ENCODE assay signal across 27 cellular contexts in genomic region chr6:35787266-35788218, GRCh38. TPM values are rescaled to one million over a fixed set of nuclear protein-coding genes. Genes with fewer than 3 reads are reported as not detected.
A peak's percentile ranks its signal among the peaks of the same experiment; 100 is the strongest.
DNase-seq lines count a peak whose midpoint lies in the region; ATAC-seq, FAIRE-seq and TF ChIP-seq lines count a peak whose summit lies in the region.
"Had no signal": no experiment of that assay in that cellular context is flagged by ENCODE, and none has a peak within 500 bp of the region (broad histone marks: within the 10 kb centered on the region; RNA-seq: fewer than 3 reads in every experiment).

No MANE protein-coding gene starts in this region.

- H3K4me3 Mint-ChIP-seq in natural killer cell treated with Interleukin-12 subunit alpha and Interleukin-12 subunit beta and Interleukin-15 and Interleukin-18, amount 100 ng/mL, for 72 hours, result no peak overlapping the region
- no peak overlapping the region for H3K4me3 Mint-ChIP-seq in natural killer cell
- H3K4me3 Mint-ChIP-seq: activated CD4-positive, alpha-beta T cell treated with anti-CD3 and anti-CD28 coated beads, Interleukin-2, amount 10 ng/mL, durations not matched to agents 24 days and 14 days; H9; naive thymus-derived CD8-positive, alpha-beta T cell had no signal

- H3K4me1 ChIP-seq in HepG2 (ENCODE audit: insufficient read depth, low read length) (peaks cover 18% of the 10 kb centered on the region), upper lobe of right lung (peaks cover 4% of the 10 kb centered on the region), smooth muscle cell (ENCODE audit: low read depth) (no peaks in the 10 kb centered on the region)
- H3K4me1 ChIP-seq: BLaER1, psoas muscle, vagina had no signal

- H4K20me1 ChIP-seq in HepG2 (ENCODE audit: insufficient read depth, low read length), result no peaks in the 10 kb centered on the region
- H4K20me1 ChIP-seq in smooth muscle cell (ENCODE audit: low read depth), result no peaks in the 10 kb centered on the region
- H4K20me1 ChIP-seq: BLaER1 had no signal

- no peaks in the 10 kb centered on the region for H3K79me2 ChIP-seq in HepG2 (ENCODE audit: insufficient read depth, low read length)
- no peaks in the 10 kb centered on the region for H3K79me2 ChIP-seq in smooth muscle cell (ENCODE audit: low read depth)

- no peaks in the 10 kb centered on the region for H3K36me3 ChIP-seq in HepG2 (replicated peaks in 1 of 2; ENCODE audit: control insufficient read depth in 1 of 2, insufficient read depth in 2 of 2, low read length in 2 of 2)
- no peaks in the 10 kb centered on the region for H3K36me3 ChIP-seq in upper lobe of right lung
- H3K36me3 ChIP-seq in smooth muscle cell (ENCODE audit: low read depth), result no peaks in the 10 kb centered on the region
- H3K36me3 ChIP-seq: BLaER1, cardiac muscle cell, vagina had no signal

- peak; percentile 15 to 22 for ATAC-seq in natural killer cell treated with Interleukin-12 subunit alpha and Interleukin-12 subunit beta and Interleukin-15 and Interleukin-18, amount 100 ng/mL, for 72 hours
- ATAC-seq in natural killer cell, result no peak
- peak; percentile 82 for ATAC-seq in HepG2
- ATAC-seq in upper lobe of right lung, result peak; percentile 32
- ATAC-seq: naive thymus-derived CD8-positive, alpha-beta T cell had no signal

- FAIRE-seq in HepG2 (lab: Jason Lieb, UNC), result no peak
- FAIRE-seq: frontal cortex had no signal

- intact Hi-C loops in natural killer cell (cut with micrococcal nuclease) (loop anchor here (1.0 kb wide), 1 partner anchor 11 kb away; no protein-coding TSS in a partner anchor), HepG2 (cut with micrococcal nuclease; ENCODE audit: unreplicated experiment) (no loop called here), upper lobe of right lung (cut with DNase I) (loop anchor here (1.0 kb wide), 1 partner anchor 11 kb away; no protein-coding TSS in a partner anchor)

- no peaks in the 10 kb centered on the region for H3K4me1 Mint-ChIP-seq in natural killer cell treated with Interleukin-12 subunit alpha and Interleukin-12 subunit beta and Interleukin-15 and Interleukin-18, amount 100 ng/mL, for 72 hours (ENCODE audit: low read depth in 2 of 2)
- no peaks in the 10 kb centered on the region for H3K4me1 Mint-ChIP-seq in natural killer cell
- H3K4me1 Mint-ChIP-seq: activated CD4-positive, alpha-beta T cell treated with anti-CD3 and anti-CD28 coated beads, Interleukin-2, amount 10 ng/mL, durations not matched to agents 24 days and 14 days had no signal

- CTCF ChIA-PET in HepG2 (lab: Yijun Ruan, JAX; ENCODE audit: low intra/inter-chr PET ratio, low total read pairs), result no interaction called here

- in situ Hi-C loops in HepG2 (cut with HindIII; ENCODE audit: extremely low pct_ligation_motif_present, low pct_unique_long_range_greater_than_20kb), result no loop called here

- no peak for TF ChIP-seq EP300 in HepG2 (IDR thresholded peaks at IDR 0.05; ENCODE audit: low read depth in 2 of 2, low read length in 2 of 2)
- TF ChIP-seq EP300 in HepG2 (CRISPR knock-in tag; IDR thresholded peaks at IDR 0.05; ENCODE audit: borderline replicate concordance), result no peak

- no peak overlapping the region for H3K9ac ChIP-seq in HepG2 (ENCODE audit: insufficient read depth, low read depth, low read length)
- H3K9ac ChIP-seq in smooth muscle cell (ENCODE audit: low read depth), result no peak overlapping the region
- H3K9ac ChIP-seq: BLaER1 had no signal

- H3K27ac Mint-ChIP-seq in natural killer cell treated with Interleukin-12 subunit alpha and Interleukin-12 subunit beta and Interleukin-15 and Interleukin-18, amount 100 ng/mL, for 72 hours, result no peak overlapping the region
- no peak overlapping the region for H3K27ac Mint-ChIP-seq in natural killer cell
- H3K27ac Mint-ChIP-seq: activated CD4-positive, alpha-beta T cell treated with anti-CD3 and anti-CD28 coated beads, Interleukin-2, amount 10 ng/mL, durations not matched to agents 24 days and 14 days; H9; naive thymus-derived CD8-positive, alpha-beta T cell had no signal

- TF ChIP-seq POLR2A in HepG2 (IDR thresholded peaks at IDR 0.05; ENCODE audit: insufficient read depth in 1 of 2, low read depth in 2 of 2, low read length in 2 of 2), result no peak

- H3K27ac ChIP-seq in HepG2 (ENCODE audit: extremely low read length, insufficient read depth, low read length), result no peak overlapping the region
- no peak overlapping the region for H3K27ac ChIP-seq in upper lobe of right lung
- H3K27ac ChIP-seq in smooth muscle cell (ENCODE audit: low read depth), result no peak overlapping the region
- H3K27ac ChIP-seq: BLaER1, cardiac muscle cell, epithelial cell of prostate, psoas muscle, vagina had no signal

- H3K36me3 Mint-ChIP-seq in natural killer cell treated with Interleukin-12 subunit alpha and Interleukin-12 subunit beta and Interleukin-15 and Interleukin-18, amount 100 ng/mL, for 72 hours, result no peaks in the 10 kb centered on the region
- H3K36me3 Mint-ChIP-seq in natural killer cell, result no peaks in the 10 kb centered on the region
- H3K36me3 Mint-ChIP-seq: naive thymus-derived CD8-positive, alpha-beta T cell had no signal

- POLR2A ChIA-PET in HepG2 (lab: Yijun Ruan, JAX), result no interaction called here

- H2AFZ ChIP-seq in HepG2 (ENCODE audit: low read length), result no peak overlapping the region
- no peak overlapping the region for H2AFZ ChIP-seq in smooth muscle cell (ENCODE audit: low read depth)

- no peaks in the 10 kb centered on the region for H3K9me3 Mint-ChIP-seq in natural killer cell treated with Interleukin-12 subunit alpha and Interleukin-12 subunit beta and Interleukin-15 and Interleukin-18, amount 100 ng/mL, for 72 hours
- no peaks in the 10 kb centered on the region for H3K9me3 Mint-ChIP-seq in natural killer cell
- H3K9me3 Mint-ChIP-seq: activated CD4-positive, alpha-beta T cell treated with anti-CD3 and anti-CD28 coated beads, Interleukin-2, amount 10 ng/mL, durations not matched to agents 24 days and 14 days; H9; naive thymus-derived CD8-positive, alpha-beta T cell had no signal

- no TSS peak for BruUV-seq in HepG2 (replicated peaks; lab: Mats Ljungman, UMichigan)

- H3K27me3 Mint-ChIP-seq in natural killer cell treated with Interleukin-12 subunit alpha and Interleukin-12 subunit beta and Interleukin-15 and Interleukin-18, amount 100 ng/mL, for 72 hours, result peaks cover 32 to 34% of the 10 kb centered on the region in 2 donors
- H3K27me3 Mint-ChIP-seq in natural killer cell (ENCODE audit: low read depth in 2 of 2), result peaks cover 31 to 37% of the 10 kb centered on the region in 2 donors

- H3F3A ChIP-seq in smooth muscle cell (ENCODE audit: low read depth), result no peaks in the 10 kb centered on the region

- no peak for DNase-seq in natural killer cell treated with Interleukin-12 subunit alpha and Interleukin-12 subunit beta and Interleukin-15 and Interleukin-18, amount 100 ng/mL, for 72 hours (ENCODE audit: low spot score)
- DNase-seq in natural killer cell, result no peak
- peak; percentile 36 for DNase-seq in HepG2 (ENCODE audit: low spot score)
- DNase-seq in upper lobe of right lung, result peak; percentile 58
- no peak for DNase-seq in smooth muscle cell (lab: John Stamatoyannopoulos, UW; ENCODE audit: unreplicated experiment)
- DNase-seq in nucleus accumbens (lab: John Stamatoyannopoulos, UW), result no peak
- DNase-seq: activated CD4-positive, alpha-beta T cell treated with anti-CD3 and anti-CD28 coated beads, Interleukin-2, amount 10 ng/mL, durations not matched to agents 24 days and 14 days; dermis blood vessel endothelial cell; H9; hypothalamus; islet precursor cell; Kasumi-1; mesenchymal stem cell; naive thymus-derived CD8-positive, alpha-beta T cell; NCI-H1092 treated with DMSO at 0.1 percent for 48 hours; NCI-H524; psoas muscle; Right ventricle myocardium superior; stimulated activated CD4-positive, alpha-beta T cell treated with anti-CD3 and anti-CD28 coated beads, Interleukin-4, amount 100 ng/mL, for 24 hours had no signal

- TF ChIP-seq CTCF in natural killer cell (IDR thresholded peaks at IDR 0.05) (no peak), HepG2 (CRISPR knock-in tag; IDR thresholded peaks at IDR 0.05) (no peak), upper lobe of right lung (IDR thresholded peaks at IDR 0.05) (no peak), smooth muscle cell (IDR thresholded peaks at IDR 0.05; ENCODE audit: borderline replicate concordance, insufficient read depth, poor library complexity, severe bottlenecking) (no peak)

- 31% methylated on average over 13 of the region's 13 CpGs for WGBS in HepG2 (ENCODE audit: low lambda C conversion rate)
- WGBS in smooth muscle cell (ENCODE audit: low lambda C conversion rate), result 92% methylated on average over 13 of the region's 13 CpGs

- peaks cover under 1 to 18% of the 10 kb centered on the region in 2 experiments; a peak in 3 of 5 replicates for H3K27me3 ChIP-seq in HepG2 (ENCODE audit: control insufficient read depth in 1 of 2, insufficient read depth in 2 of 2, low read length in 2 of 2)
- peaks cover 53% of the 10 kb centered on the region for H3K27me3 ChIP-seq in upper lobe of right lung
- H3K27me3 ChIP-seq in smooth muscle cell (ENCODE audit: low read depth), result peaks cover 24% of the 10 kb centered on the region
- H3K27me3 ChIP-seq: vagina had no signal

- no peak for TF ChIP-seq RAD21 in HepG2 (CRISPR knock-in tag; IDR thresholded peaks at IDR 0.05)

- H3K4me3 ChIP-seq in HepG2 (replicated peaks in 1 of 3; ENCODE audit: insufficient read depth in 1 of 3, low read depth in 2 of 3, low read length in 3 of 3) (no peak overlapping the region; a peak in 1 of 6 replicates), upper lobe of right lung (no peak overlapping the region), smooth muscle cell (no peak overlapping the region)
- H3K4me3 ChIP-seq: BLaER1, cardiac muscle cell, psoas muscle, vagina had no signal

- H3K4me2 ChIP-seq in HepG2 (ENCODE audit: low read depth, low read length) (peak overlapping the region; percentile 18; the same call in 1 of the 2 replicates), smooth muscle cell (no peak overlapping the region)
- H3K4me2 ChIP-seq: BLaER1 had no signal

- H3K9me3 ChIP-seq in HepG2 (ENCODE audit: low read length), result no peaks in the 10 kb centered on the region
- no peaks in the 10 kb centered on the region for H3K9me3 ChIP-seq in upper lobe of right lung
- no peaks in the 10 kb centered on the region for H3K9me3 ChIP-seq in smooth muscle cell (replicated peaks; ENCODE audit: low read depth)
- H3K9me3 ChIP-seq: BLaER1, psoas muscle, vagina had no signal

RNA-seq across cellular contexts. Expression of gene CLPSL1, which starts 6.7 kb away (rescaled TPM):
- total RNA-seq in natural killer cell treated with Interleukin-12 subunit alpha and Interleukin-12 subunit beta and Interleukin-15 and Interleukin-18, amount 100 ng/mL, for 72 hours, result not detected
- total RNA-seq in natural killer cell, result not detected
- total RNA-seq in HepG2 (2016; rRNA removed; fragmentation: Illumina TruSeq; extraction: Trizol), result not detected in 2 replicates
- not detected in 2 replicates for total RNA-seq in HepG2 (2016; cell fraction: cytosol; rRNA removed; fragmentation: Illumina TruSeq; extraction: Trizol; ENCODE audit: low read depth)
- not detected in 2 replicates for total RNA-seq in HepG2 (2016; cell fraction: insoluble cytoplasmic fraction; rRNA removed; fragmentation: Illumina TruSeq; extraction: Trizol)
- not detected in 2 replicates for total RNA-seq in HepG2 (2016; cell fraction: membrane; rRNA removed; fragmentation: Illumina TruSeq; extraction: Trizol)
- total RNA-seq in HepG2 (2016; cell fraction: nucleus; rRNA removed; fragmentation: Illumina TruSeq; extraction: Trizol), result not detected in 2 replicates
- not detected in 2 replicates for polyA plus RNA-seq in HepG2 (2011; rRNA removed)
- not detected in 2 replicates for polyA plus RNA-seq in HepG2 (2011; cell fraction: cytosol; rRNA removed)
- polyA plus RNA-seq in HepG2 (2011; cell fraction: nucleus; rRNA removed), result not detected in 2 replicates
- not detected in 2 replicates for polyA plus RNA-seq in HepG2 (2012)
- not detected in 2 replicates for polyA plus RNA-seq in HepG2 (2016; cell fraction: cytosol; fragmentation: Illumina TruSeq; extraction: Trizol; ENCODE audit: low read depth)
- polyA plus RNA-seq in HepG2 (2016; cell fraction: insoluble cytoplasmic fraction; fragmentation: Illumina TruSeq; extraction: Trizol; ENCODE audit: low read depth), result not detected in 2 replicates
- not detected in 2 replicates for polyA plus RNA-seq in HepG2 (2016; cell fraction: membrane; fragmentation: Illumina TruSeq; extraction: Trizol; ENCODE audit: low read depth)
- polyA plus RNA-seq in HepG2 (2016; cell fraction: nucleus; fragmentation: Illumina TruSeq; extraction: Trizol; ENCODE audit: insufficient read depth, low read depth), result not detected in 2 replicates
- not detected in 2 replicates for polyA minus RNA-seq in HepG2 (2011; rRNA and poly(A)+ RNA removed; ENCODE audit: low replicate concordance)
- polyA minus RNA-seq in HepG2 (2011; cell fraction: cytosol; rRNA and poly(A)+ RNA removed), result not detected in 2 replicates
- polyA minus RNA-seq in HepG2 (2011; cell fraction: nucleus; rRNA and poly(A)+ RNA removed), result not detected in 2 replicates
- not detected for total RNA-seq in upper lobe of right lung
- not detected in 2 replicates for total RNA-seq in smooth muscle cell
- not detected in 2 replicates for polyA plus RNA-seq in smooth muscle cell
- total RNA-seq: A172; activated CD4-positive, alpha-beta T cell treated with anti-CD3 and anti-CD28 coated beads, Interleukin-2, amount 10 ng/mL, durations not matched to agents 24 days and 14 days; cardiac muscle cell; dermis blood vessel endothelial cell; frontal cortex; H9; HT1080; naive thymus-derived CD8-positive, alpha-beta T cell; psoas muscle; Right ventricle myocardium superior; vagina had no signal
- polyA plus RNA-seq: adipose tissue; cardiac muscle cell; naive thymus-derived CD8-positive, alpha-beta T cell; psoas muscle had no signal

RNA-seq across cellular contexts. Expression of gene CLPS, which starts 9.6 kb away (rescaled TPM):
- total RNA-seq in natural killer cell treated with Interleukin-12 subunit alpha and Interleukin-12 subunit beta and Interleukin-15 and Interleukin-18, amount 100 ng/mL, for 72 hours, result not detected
- total RNA-seq in natural killer cell (not detected), HepG2 (2016; rRNA removed; fragmentation: Illumina TruSeq; extraction: Trizol) (not detected in 2 replicates), upper lobe of right lung (not detected), smooth muscle cell (not detected in 2 replicates)
- not detected in 2 replicates for total RNA-seq in HepG2 (2016; cell fraction: cytosol; rRNA removed; fragmentation: Illumina TruSeq; extraction: Trizol; ENCODE audit: low read depth)
- total RNA-seq in HepG2 (2016; cell fraction: insoluble cytoplasmic fraction; rRNA removed; fragmentation: Illumina TruSeq; extraction: Trizol), result not detected in 2 replicates
- not detected in 2 replicates for total RNA-seq in HepG2 (2016; cell fraction: membrane; rRNA removed; fragmentation: Illumina TruSeq; extraction: Trizol)
- not detected in 2 replicates for total RNA-seq in HepG2 (2016; cell fraction: nucleus; rRNA removed; fragmentation: Illumina TruSeq; extraction: Trizol)
- polyA plus RNA-seq in HepG2 (2011; rRNA removed) (0.20 TPM in 1 of 2 replicates, not detected in the other), smooth muscle cell (not detected in 2 replicates)
- not detected in 2 replicates for polyA plus RNA-seq in HepG2 (2011; cell fraction: cytosol; rRNA removed)
- polyA plus RNA-seq in HepG2 (2011; cell fraction: nucleus; rRNA removed), result not detected in 2 replicates
- not detected in 2 replicates for polyA plus RNA-seq in HepG2 (2012)
- not detected in 2 replicates for polyA plus RNA-seq in HepG2 (2016; cell fraction: cytosol; fragmentation: Illumina TruSeq; extraction: Trizol; ENCODE audit: low read depth)
- not detected in 2 replicates for polyA plus RNA-seq in HepG2 (2016; cell fraction: insoluble cytoplasmic fraction; fragmentation: Illumina TruSeq; extraction: Trizol; ENCODE audit: low read depth)
- not detected in 2 replicates for polyA plus RNA-seq in HepG2 (2016; cell fraction: membrane; fragmentation: Illumina TruSeq; extraction: Trizol; ENCODE audit: low read depth)
- not detected in 2 replicates for polyA plus RNA-seq in HepG2 (2016; cell fraction: nucleus; fragmentation: Illumina TruSeq; extraction: Trizol; ENCODE audit: insufficient read depth, low read depth)
- not detected in 2 replicates for polyA minus RNA-seq in HepG2 (2011; rRNA and poly(A)+ RNA removed; ENCODE audit: low replicate concordance)
- polyA minus RNA-seq in HepG2 (2011; cell fraction: cytosol; rRNA and poly(A)+ RNA removed), result not detected in 2 replicates
- polyA minus RNA-seq in HepG2 (2011; cell fraction: nucleus; rRNA and poly(A)+ RNA removed), result not detected in 2 replicates
- total RNA-seq: A172; activated CD4-positive, alpha-beta T cell treated with anti-CD3 and anti-CD28 coated beads, Interleukin-2, amount 10 ng/mL, durations not matched to agents 24 days and 14 days; cardiac muscle cell; dermis blood vessel endothelial cell; frontal cortex; H9; HT1080; naive thymus-derived CD8-positive, alpha-beta T cell; Right ventricle myocardium superior; vagina had no signal
- polyA plus RNA-seq: cardiac muscle cell; naive thymus-derived CD8-positive, alpha-beta T cell had no signal

RNA-seq across cellular contexts. Expression of gene CLPSL2, which starts 11.1 kb away (rescaled TPM):
- total RNA-seq in natural killer cell treated with Interleukin-12 subunit alpha and Interleukin-12 subunit beta and Interleukin-15 and Interleukin-18, amount 100 ng/mL, for 72 hours, result not detected
- total RNA-seq in natural killer cell, result not detected
- total RNA-seq in HepG2 (2016; rRNA removed; fragmentation: Illumina TruSeq; extraction: Trizol), result not detected in 2 replicates
- not detected in 2 replicates for total RNA-seq in HepG2 (2016; cell fraction: cytosol; rRNA removed; fragmentation: Illumina TruSeq; extraction: Trizol; ENCODE audit: low read depth)
- not detected in 2 replicates for total RNA-seq in HepG2 (2016; cell fraction: insoluble cytoplasmic fraction; rRNA removed; fragmentation: Illumina TruSeq; extraction: Trizol)
- total RNA-seq in HepG2 (2016; cell fraction: membrane; rRNA removed; fragmentation: Illumina TruSeq; extraction: Trizol), result not detected in 2 replicates
- not detected in 2 replicates for total RNA-seq in HepG2 (2016; cell fraction: nucleus; rRNA removed; fragmentation: Illumina TruSeq; extraction: Trizol)
- not detected in 2 replicates for polyA plus RNA-seq in HepG2 (2011; rRNA removed)
- polyA plus RNA-seq in HepG2 (2011; cell fraction: cytosol; rRNA removed), result not detected in 2 replicates
- not detected in 2 replicates for polyA plus RNA-seq in HepG2 (2011; cell fraction: nucleus; rRNA removed)
- polyA plus RNA-seq in HepG2 (2012), result not detected in 2 replicates
- polyA plus RNA-seq in HepG2 (2016; cell fraction: cytosol; fragmentation: Illumina TruSeq; extraction: Trizol; ENCODE audit: low read depth), result not detected in 2 replicates
- polyA plus RNA-seq in HepG2 (2016; cell fraction: insoluble cytoplasmic fraction; fragmentation: Illumina TruSeq; extraction: Trizol; ENCODE audit: low read depth), result not detected in 2 replicates
- polyA plus RNA-seq in HepG2 (2016; cell fraction: membrane; fragmentation: Illumina TruSeq; extraction: Trizol; ENCODE audit: low read depth), result not detected in 2 replicates
- polyA plus RNA-seq in HepG2 (2016; cell fraction: nucleus; fragmentation: Illumina TruSeq; extraction: Trizol; ENCODE audit: insufficient read depth, low read depth), result not detected in 2 replicates
- polyA minus RNA-seq in HepG2 (2011; rRNA and poly(A)+ RNA removed; ENCODE audit: low replicate concordance), result not detected in 2 replicates
- polyA minus RNA-seq in HepG2 (2011; cell fraction: cytosol; rRNA and poly(A)+ RNA removed), result not detected in 2 replicates
- polyA minus RNA-seq in HepG2 (2011; cell fraction: nucleus; rRNA and poly(A)+ RNA removed), result not detected in 2 replicates
- not detected for total RNA-seq in upper lobe of right lung
- not detected in 2 replicates for total RNA-seq in smooth muscle cell
- 1.9 and 2.0 TPM in 2 replicates for polyA plus RNA-seq in smooth muscle cell
- total RNA-seq: activated CD4-positive, alpha-beta T cell treated with anti-CD3 and anti-CD28 coated beads, Interleukin-2, amount 10 ng/mL, durations not matched to agents 24 days and 14 days; cardiac muscle cell; dermis blood vessel endothelial cell; frontal cortex; HT1080; naive thymus-derived CD8-positive, alpha-beta T cell; psoas muscle; Right ventricle myocardium superior; vagina had no signal
- polyA plus RNA-seq: naive thymus-derived CD8-positive, alpha-beta T cell; psoas muscle had no signal

RNA-seq across cellular contexts. Expression of gene LHFPL5, which starts 17.6 kb away (rescaled TPM):
- not detected for total RNA-seq in natural killer cell treated with Interleukin-12 subunit alpha and Interleukin-12 subunit beta and Interleukin-15 and Interleukin-18, amount 100 ng/mL, for 72 hours
- not detected for total RNA-seq in natural killer cell
- total RNA-seq in HepG2 (2016; rRNA removed; fragmentation: Illumina TruSeq; extraction: Trizol), result not detected in 2 replicates
- total RNA-seq in HepG2 (2016; cell fraction: cytosol; rRNA removed; fragmentation: Illumina TruSeq; extraction: Trizol; ENCODE audit: low read depth), result not detected in 2 replicates
- not detected in 2 replicates for total RNA-seq in HepG2 (2016; cell fraction: insoluble cytoplasmic fraction; rRNA removed; fragmentation: Illumina TruSeq; extraction: Trizol)
- total RNA-seq in HepG2 (2016; cell fraction: membrane; rRNA removed; fragmentation: Illumina TruSeq; extraction: Trizol), result not detected in 2 replicates
- total RNA-seq in HepG2 (2016; cell fraction: nucleus; rRNA removed; fragmentation: Illumina TruSeq; extraction: Trizol), result not detected in 2 replicates
- 0.03 TPM in 1 of 2 replicates, not detected in the other for polyA plus RNA-seq in HepG2 (2011; rRNA removed)
- 0.07 TPM in 1 of 2 replicates, not detected in the other for polyA plus RNA-seq in HepG2 (2011; cell fraction: cytosol; rRNA removed)
- polyA plus RNA-seq in HepG2 (2011; cell fraction: nucleus; rRNA removed), result not detected in 2 replicates
- not detected in 2 replicates for polyA plus RNA-seq in HepG2 (2012)
- not detected in 2 replicates for polyA plus RNA-seq in HepG2 (2016; cell fraction: cytosol; fragmentation: Illumina TruSeq; extraction: Trizol; ENCODE audit: low read depth)
- not detected in 2 replicates for polyA plus RNA-seq in HepG2 (2016; cell fraction: insoluble cytoplasmic fraction; fragmentation: Illumina TruSeq; extraction: Trizol; ENCODE audit: low read depth)
- not detected in 2 replicates for polyA plus RNA-seq in HepG2 (2016; cell fraction: membrane; fragmentation: Illumina TruSeq; extraction: Trizol; ENCODE audit: low read depth)
- not detected in 2 replicates for polyA plus RNA-seq in HepG2 (2016; cell fraction: nucleus; fragmentation: Illumina TruSeq; extraction: Trizol; ENCODE audit: insufficient read depth, low read depth)
- polyA minus RNA-seq in HepG2 (2011; rRNA and poly(A)+ RNA removed; ENCODE audit: low replicate concordance), result 0.44 and 1.1 TPM in 2 replicates
- polyA minus RNA-seq in HepG2 (2011; cell fraction: cytosol; rRNA and poly(A)+ RNA removed), result not detected in 2 replicates
- 0.50 TPM in 1 of 2 replicates, not detected in the other for polyA minus RNA-seq in HepG2 (2011; cell fraction: nucleus; rRNA and poly(A)+ RNA removed)
- not detected for total RNA-seq in upper lobe of right lung
- not detected in 2 replicates for total RNA-seq in smooth muscle cell
- polyA plus RNA-seq in smooth muscle cell, result not detected in 2 replicates
- total RNA-seq: A172; activated CD4-positive, alpha-beta T cell treated with anti-CD3 and anti-CD28 coated beads, Interleukin-2, amount 10 ng/mL, durations not matched to agents 24 days and 14 days; cardiac muscle cell; dermis blood vessel endothelial cell; H9; HT1080; naive thymus-derived CD8-positive, alpha-beta T cell; Right ventricle myocardium superior; vagina had no signal
- polyA plus RNA-seq: cardiac muscle cell; naive thymus-derived CD8-positive, alpha-beta T cell had no signal

RNA-seq across cellular contexts. Expression of gene ARMC12, which starts 50.7 kb away (rescaled TPM):
- not detected for total RNA-seq in natural killer cell treated with Interleukin-12 subunit alpha and Interleukin-12 subunit beta and Interleukin-15 and Interleukin-18, amount 100 ng/mL, for 72 hours
- total RNA-seq in natural killer cell (1 to 10 TPM in 1 of 3 donors, under 1 TPM in 2; 0.59 to 1.5 (median 0.64) TPM), HepG2 (2016; rRNA removed; fragmentation: Illumina TruSeq; extraction: Trizol) (not detected in 2 replicates), upper lobe of right lung (0.52 TPM), smooth muscle cell (0.18 and 3.5 TPM in 2 replicates)
- total RNA-seq in HepG2 (2016; cell fraction: cytosol; rRNA removed; fragmentation: Illumina TruSeq; extraction: Trizol; ENCODE audit: low read depth), result not detected in 2 replicates
- 0.17 TPM in 1 of 2 replicates, not detected in the other for total RNA-seq in HepG2 (2016; cell fraction: insoluble cytoplasmic fraction; rRNA removed; fragmentation: Illumina TruSeq; extraction: Trizol)
- total RNA-seq in HepG2 (2016; cell fraction: membrane; rRNA removed; fragmentation: Illumina TruSeq; extraction: Trizol), result not detected in 2 replicates
- not detected in 2 replicates for total RNA-seq in HepG2 (2016; cell fraction: nucleus; rRNA removed; fragmentation: Illumina TruSeq; extraction: Trizol)
- polyA plus RNA-seq in HepG2 (2011; rRNA removed) (1.3 and 1.4 TPM in 2 replicates), smooth muscle cell (not detected in 2 replicates)
- polyA plus RNA-seq in HepG2 (2011; cell fraction: cytosol; rRNA removed), result 0.71 and 1.0 TPM in 2 replicates
- polyA plus RNA-seq in HepG2 (2011; cell fraction: nucleus; rRNA removed), result 4.4 and 4.7 TPM in 2 replicates
- polyA plus RNA-seq in HepG2 (2012), result 0.15 and 0.76 TPM in 2 replicates
- 0.15 TPM in 1 of 2 replicates, not detected in the other for polyA plus RNA-seq in HepG2 (2016; cell fraction: cytosol; fragmentation: Illumina TruSeq; extraction: Trizol; ENCODE audit: low read depth)
- polyA plus RNA-seq in HepG2 (2016; cell fraction: insoluble cytoplasmic fraction; fragmentation: Illumina TruSeq; extraction: Trizol; ENCODE audit: low read depth), result not detected in 2 replicates
- polyA plus RNA-seq in HepG2 (2016; cell fraction: membrane; fragmentation: Illumina TruSeq; extraction: Trizol; ENCODE audit: low read depth), result not detected in 2 replicates
- polyA plus RNA-seq in HepG2 (2016; cell fraction: nucleus; fragmentation: Illumina TruSeq; extraction: Trizol; ENCODE audit: insufficient read depth, low read depth), result 0.47 TPM in 1 of 2 replicates, not detected in the other
- polyA minus RNA-seq in HepG2 (2011; rRNA and poly(A)+ RNA removed; ENCODE audit: low replicate concordance), result 0.21 and 0.38 TPM in 2 replicates
- polyA minus RNA-seq in HepG2 (2011; cell fraction: cytosol; rRNA and poly(A)+ RNA removed), result not detected in 2 replicates
- polyA minus RNA-seq in HepG2 (2011; cell fraction: nucleus; rRNA and poly(A)+ RNA removed), result 1.2 TPM in 1 of 2 replicates, not detected in the other
- total RNA-seq: HT1080, Right ventricle myocardium superior, vagina had no signal

Comparison
In these comparisons a context has a peak if more than half of its experiments do, and no peak if none do; other contexts are left out.
1. ATAC-seq: peak in natural killer cell treated with Interleukin-12 subunit alpha and Interleukin-12 subunit beta and Interleukin-15 and Interleukin-18, amount 100 ng/mL, for 72 hours (2 of 2), HepG2 (single experiment) and upper lobe of right lung (single experiment); none in natural killer cell (0 of 3).
2. DNase-seq: peak in HepG2 (single experiment) and upper lobe of right lung (single experiment); none in natural killer cell treated with Interleukin-12 subunit alpha and Interleukin-12 subunit beta and Interleukin-15 and Interleukin-18, amount 100 ng/mL, for 72 hours (single experiment), natural killer cell (single experiment), smooth muscle cell (single experiment) and nucleus accumbens (0 of 56).